10 cellular contexts compared by ENCODE assay signal in genomic region chr1:181112071-181112929, GRCh38. TPM values are rescaled to one million over a fixed set of nuclear protein-coding genes. Genes with fewer than 3 reads are reported as not detected.
DNase-seq lines count a peak whose midpoint lies in the region; ATAC-seq and TF ChIP-seq lines count a peak whose summit lies in the region.
"Had no signal": no experiment of that assay in that cellular context is flagged by ENCODE, and none has a peak within 500 bp of the region (broad histone marks: within the 10 kb centered on the region; RNA-seq: fewer than 3 reads in every experiment).

No MANE protein-coding gene starts in this region.

- H3K4me1 ChIP-seq in testis = peaks cover 4% of the 10 kb centered on the region
- H3K4me1 ChIP-seq: parathyroid adenoma had no signal

- H3K27me3 ChIP-seq in testis = no peaks in the 10 kb centered on the region

- no peak for ATAC-seq in HG02885 (IDR thresholded peaks at IDR 0.05; ENCODE audit: poor library complexity, unreplicated experiment)
- no peak for ATAC-seq in HG02623 (IDR thresholded peaks at IDR 0.05; ENCODE audit: unreplicated experiment)

- H3K27ac ChIP-seq in testis = peak overlapping the region in 1 of 2 donors; percentile 2
- H3K27ac ChIP-seq: parathyroid adenoma, SK-N-MC had no signal

- no peak for TF ChIP-seq POLR2A in testis (IDR thresholded peaks at IDR 0.05)

- TF ChIP-seq CTCF in testis (IDR thresholded peaks at IDR 0.05) = no peak

- intact Hi-C loops in testis (cut with DNase I; ENCODE audit: low total_unique reads) = no loop called here

- H3K4me3 ChIP-seq in testis = no peak overlapping the region
- H3K4me3 ChIP-seq: SK-N-MC had no signal

- WGBS in testis, 2 donors = 73 to 80% methylated on average over 10 of the region's 10 CpGs

- DNase-seq in HT1080 (ENCODE audit: low read depth) (peak; percentile 99), SW 1271 (lab: John Stamatoyannopoulos, UW) (peak; percentile 80 to 88), hepatic stellate cell (ENCODE audit: low spot score) (peak; percentile 83), testis (peak; percentile 66), Kasumi-1 (lab: John Stamatoyannopoulos, UW) (no peak), DMS79 treated with DMSO at 0.1 percent for 48 hours (lab: John Stamatoyannopoulos, UW) (no peak)

- no peaks in the 10 kb centered on the region for H3K36me3 ChIP-seq in testis (ENCODE audit: low read depth, missing control alignments)

- no peaks in the 10 kb centered on the region for H3K9me3 ChIP-seq in testis

RNA-seq across cellular contexts. Expression of gene IER5, which starts 23.8 kb away (rescaled TPM):
- 27.6 and 29.8 TPM in 2 replicates for total RNA-seq in HT1080 (2014; rRNA removed; shearing (Covaris generic))
- polyA plus RNA-seq in HT1080 (2015; cell fraction: cytosol; rRNA removed) = 23.7 and 26.6 TPM in 2 replicates
- polyA plus RNA-seq in HT1080 (2015; cell fraction: nucleus; rRNA removed) = 48.2 and 52.7 TPM in 2 replicates
- total RNA-seq in testis = 10 to 100 TPM; 10.3 to 13.3 TPM
- polyA plus RNA-seq in testis (ENCODE audit: insufficient read depth, low read depth, low replicate concordance) = 7.1 TPM

Comparison
In these comparisons a context has a peak if more than half of its experiments do, and no peak if none do; other contexts are left out.
1. DNase-seq: peak in HT1080 (single experiment), SW 1271 (2 of 2), hepatic stellate cell (single experiment) and testis (single experiment); none in Kasumi-1 (0 of 2) and DMS79 treated with DMSO at 0.1 percent for 48 hours (single experiment).